8 cellular contexts compared by ENCODE assay signal in genomic region chr4:153344131-153345010, GRCh38. TPM values are rescaled to one million over a fixed set of nuclear protein-coding genes. Genes with fewer than 3 reads are reported as not detected.
DNase-seq lines count a peak whose midpoint lies in the region; ATAC-seq and TF ChIP-seq lines count a peak whose summit lies in the region.

MND1 (plus strand) TSS chr4:153344688; CDS start chr4:153344738, 50 bp downstream.

- H3K4me3 ChIP-seq in GM23338: peak within 1 kb of the TSS; percentile 65

- CTCF ChIA-PET in RWPE1 (lab: Yijun Ruan, JAX): interaction anchor here (0.5 to 1.7 kb wide), 7 partner anchors 23 to 406 kb away, joined by 3 to 9 read pairs (median 3); no protein-coding TSS in a partner anchor

- H3K9me3 Mint-ChIP-seq in GM23338 (no peaks in the 10 kb centered on the region), natural killer cell (no peaks in the 10 kb centered on the region)

- POLR2A ChIA-PET in RWPE1 (lab: Yijun Ruan, JAX; ENCODE audit: low non-redundant PET): no interaction called here

- H3K4me3 Mint-ChIP-seq in GM23338: peak within 1 kb of the TSS; percentile 94
- peak within 1 kb of the TSS; percentile 89 for H3K4me3 Mint-ChIP-seq in natural killer cell

- H3K27ac Mint-ChIP-seq in GM23338 (peak within 1 kb of the TSS; percentile 96), natural killer cell (peak within 1 kb of the TSS in 1 of 2 donors; percentile 22)

- H3K4me2 ChIP-seq in GM23338: peak within 1 kb of the TSS; percentile 91

- peak within 1 kb of the TSS; percentile 94 for H2AFZ ChIP-seq in GM23338

- H3K27ac ChIP-seq in GM23338 (ENCODE audit: low read depth): peak within 1 kb of the TSS; percentile 86
- H3K27ac ChIP-seq in RWPE1: peak within 1 kb of the TSS; percentile 89

- H3F3A ChIP-seq in GM23338 (replicated peaks; ENCODE audit: low read depth): no peaks in the 10 kb centered on the region

- peak; percentile 89 for ATAC-seq in GM23338
- ATAC-seq in natural killer cell: peak; percentile 96 to 97 (median 96)

- no peaks in the 10 kb centered on the region for H4K20me1 ChIP-seq in GM23338 (replicated peaks; ENCODE audit: insufficient read depth)

- intact Hi-C loops in natural killer cell (cut with micrococcal nuclease): loop anchor here (1.0 to 2.0 kb wide), 4 partner anchors 88 to 406 kb away; no protein-coding TSS in a partner anchor

- TF ChIP-seq CTCF in GM23338 (conservative IDR thresholded peaks at IDR 0.05; ENCODE audit: low read depth in 2 of 2): peak; percentile 75 to 88
- TF ChIP-seq CTCF in RWPE1 (conservative IDR thresholded peaks at IDR 0.05; ENCODE audit: low read depth): peak; percentile 97
- peak; percentile 99 for TF ChIP-seq CTCF in natural killer cell (IDR thresholded peaks at IDR 0.05)

- peaks cover 22% of the 10 kb centered on the region for H3K4me1 ChIP-seq in GM23338 (ENCODE audit: insufficient read depth)

- H3K9me2 ChIP-seq in GM23338 (ENCODE audit: insufficient read depth): no peaks in the 10 kb centered on the region

- no peaks in the 10 kb centered on the region; the same call in 2 of the 3 replicates for H3K36me3 Mint-ChIP-seq in GM23338 (ENCODE audit: low read depth)
- no peaks in the 10 kb centered on the region for H3K36me3 Mint-ChIP-seq in natural killer cell

- DNase-seq in ELR (ENCODE audit: low read depth) (peak; percentile 90), GM23338 (ENCODE audit: low spot score) (peak; percentile 96), LHCN-M2 (ENCODE audit: low read depth) (peak; percentile 76), RWPE1 (ENCODE audit: low spot score) (peak; percentile 90), fibroblast of peridontal ligament (ENCODE audit: extremely low read depth) (peak; percentile 65), natural killer cell (peak; percentile 87)
- peak; percentile 86 to 87 for DNase-seq in activated T-helper 1 cell treated with anti-CD3 and anti-CD28 coated beads, Interleukin-2, amount 50 U/mL, for 16 hours (ENCODE audit: low read depth in 1 of 2, low spot score in 1 of 2)
- DNase-seq in stimulated activated naive CD4-positive, alpha-beta T cell treated with Interleukin-2 at 50 U/mL for 16 hours (lab: John Stamatoyannopoulos, UW): peak; percentile 87

- H3K27me3 Mint-ChIP-seq in GM23338 (ENCODE audit: insufficient read depth, low read depth, poor library complexity) (peaks cover 12% of the 10 kb centered on the region), natural killer cell (ENCODE audit: low read depth in 2 of 2) (peaks cover 0 to 20% of the 10 kb centered on the region in 2 donors)

- H3K4me1 Mint-ChIP-seq in GM23338: peaks cover 28% of the 10 kb centered on the region
- peaks cover 8 to 10% of the 10 kb centered on the region in 2 donors for H3K4me1 Mint-ChIP-seq in natural killer cell

- H3K27me3 ChIP-seq in GM23338 (ENCODE audit: insufficient read depth): 0 out of 2 replicates have a peak, but pooled peaks cover 8% of the 10 kb centered on the region

- H3K36me3 ChIP-seq in GM23338 (ENCODE audit: insufficient read depth): no peaks in the 10 kb centered on the region

- H3K79me2 ChIP-seq in GM23338 (replicated peaks; ENCODE audit: insufficient read depth): peaks cover 34% of the 10 kb centered on the region

TF ChIP-seq in GM23338, 12 proteins besides CTCF, POLR2A, EP300 and RAD21 (continues in another document):
- no peak for TF ChIP-seq EZH2phosphoT487 (IDR thresholded peaks at IDR 0.05; ENCODE audit: unreplicated experiment)
- peak; percentile 67 for TF ChIP-seq CREB1 (CRISPR knock-in tag; IDR thresholded peaks at IDR 0.05; ENCODE audit: low read depth)
- peak; percentile 92 for TF ChIP-seq POLR2AphosphoS5 (IDR thresholded peaks at IDR 0.05; ENCODE audit: low read depth)
- no peak for TF ChIP-seq REST (IDR thresholded peaks at IDR 0.05; ENCODE audit: unreplicated experiment)
- TF ChIP-seq ETS1 (IDR thresholded peaks at IDR 0.05): 0 out of 2 replicates have a peak, but pooled peaks have one; percentile 39
- TF ChIP-seq EZH2 (IDR thresholded peaks at IDR 0.05; ENCODE audit: low read depth, unreplicated experiment): no peak
- TF ChIP-seq ZNF114 (CRISPR knock-in tag; IDR thresholded peaks at IDR 0.05): no peak
- no peak for TF ChIP-seq NANOG (IDR thresholded peaks at IDR 0.05; ENCODE audit: borderline replicate concordance)
- no peak for TF ChIP-seq ZNF331 (CRISPR knock-in tag; IDR thresholded peaks at IDR 0.05; ENCODE audit: low read depth)
- no peak for TF ChIP-seq JUNB (IDR thresholded peaks at IDR 0.05; ENCODE audit: unreplicated experiment)

RNA-seq across cellular contexts. Expression of gene MND1, which starts in this region (rescaled TPM):
- total RNA-seq in GM23338 (2014; rRNA removed; shearing (Covaris generic)): 22.5 and 26.2 TPM in 2 replicates
- polyA plus RNA-seq in GM23338 (2016; fragmentation: Nextera tagmentation; extraction: Ambion mirVana): 61.1 and 63.5 TPM in 2 replicates
- total RNA-seq in LHCN-M2 (2014; rRNA removed) (15.8 and 20.5 TPM in 2 replicates), natural killer cell (under 1 TPM in 1 of 3 donors, not detected in 2; 0.33 TPM)
- 4.8 TPM for polyA plus RNA-seq in LHCN-M2 (2012)

Comparison
In these comparisons a context has a peak if more than half of its experiments do, and no peak if none do; other contexts are left out.
1. Peak in every context shown above with its lines: DNase-seq, ATAC-seq, H3K4me3 ChIP-seq and H3K27ac ChIP-seq.
2. RNA of gene MND1 (total RNA-seq): 22.5 to 26.2 TPM in GM23338 and 15.8 to 20.5 TPM in LHCN-M2; 0.33 TPM in natural killer cell; every median in the first group is over 10 times any median in the second.
3. Peak in DNase-seq and ATAC-seq in natural killer cell; RNA of the gene not detected or under 1 TPM.